Comparison of ENCODE assay signal across 7 cellular contexts in genomic region chr5:73197637-73198257, GRCh38. TPM values are rescaled to one million over a fixed set of nuclear protein-coding genes. Genes with fewer than 3 reads are reported as not detected.
"Had no signal": no experiment of that assay in that cellular context is flagged by ENCODE, and none has a peak within 500 bp of the region (broad histone marks: within the 10 kb centered on the region; RNA-seq: fewer than 3 reads in every experiment).

No MANE protein-coding gene starts in this region.

- H3K4me3 Mint-ChIP-seq: GM23338, H9 had no signal

- H3K4me3 ChIP-seq: GM23338 had no signal

- H3K4me2 ChIP-seq: GM23338 had no signal

- DNase-seq: H9, HCEC 1CT, IMR-90, KBM-7 had no signal

- H3K27ac Mint-ChIP-seq: GM23338, H9 had no signal

- ATAC-seq: GM23338 had no signal

- H3K9me3 Mint-ChIP-seq: GM23338 had no signal

RNA-seq across cellular contexts. Expression of gene TMEM174, which starts 24.8 kb away (rescaled TPM):
- total RNA-seq: GM23338, H1, H9, HT-29, IMR-90 had no signal
- polyA plus RNA-seq: GM23338, H1, IMR-90 had no signal
